24 cellular contexts compared by ENCODE assay signal in the genomic region with DNA sequence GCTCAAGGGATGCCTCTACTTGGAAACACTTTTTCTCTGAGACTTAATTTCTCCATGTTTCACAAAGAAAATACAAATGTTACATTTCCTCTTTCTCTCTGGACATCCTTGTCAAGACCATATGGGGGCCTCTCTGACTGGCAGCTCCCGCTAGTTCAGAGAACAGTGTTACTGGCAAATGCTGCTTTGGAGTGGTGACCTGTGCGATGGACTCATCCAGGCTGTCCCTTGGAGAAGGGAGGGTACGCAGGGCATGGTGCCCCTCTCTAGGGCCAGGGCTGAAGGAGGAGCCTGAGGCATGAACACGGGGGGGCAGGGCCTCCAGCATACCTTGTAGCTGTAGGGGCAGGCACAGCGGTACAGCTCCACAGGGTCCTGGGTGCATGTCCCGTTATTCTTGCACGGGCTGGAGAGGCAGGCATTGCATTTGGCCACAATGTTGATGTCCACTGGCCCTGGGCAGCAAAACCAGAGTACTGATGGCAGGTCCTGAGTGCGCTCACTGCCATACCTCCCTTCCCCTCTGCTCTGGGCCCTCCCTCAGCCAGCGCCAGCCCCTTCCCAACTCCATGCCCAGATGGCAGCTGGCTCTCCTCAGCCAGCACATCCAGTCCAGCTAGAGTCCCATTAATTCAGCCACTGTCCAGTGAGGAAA.
"Had no signal": no experiment of that assay in that cellular context is flagged by ENCODE, and none has a peak within 500 bp of the region (broad histone marks: within the 10 kb centered on the region; RNA-seq: fewer than 3 reads in every experiment).

No MANE protein-coding gene starts in this region.

- H3K27me3 ChIP-seq: pancreas, tibial nerve had no signal

- H3K4me1 ChIP-seq: pancreas had no signal

- DNase-seq: activated CD4-positive, alpha-beta T cell treated with anti-CD3 and anti-CD28 coated beads for 4 hours; activated CD4-positive, alpha-beta T cell treated with anti-CD3 and anti-CD28 coated beads, Interleukin-2, amount 50 U/mL, for 4 hours; activated T-cell treated with anti-CD3 and anti-CD28 coated beads, Interleukin-2, amount 50 U/mL, for 4 hours; foreskin fibroblast; head of caudate nucleus; hippocampal formation; kidney; left colon; pancreas; right cardiac atrium; stimulated activated CD4-positive, alpha-beta T cell treated with anti-CD3 and anti-CD28 coated beads, Interleukin-15, amount 100 ng/mL, for 24 hours; stimulated activated CD4-positive, alpha-beta T cell treated with anti-CD3 and anti-CD28 coated beads, Interleukin-2, amount 100 ng/mL, for 24 hours; stimulated activated naive CD4-positive, alpha-beta T cell; SW 1271; T-helper 9 cell had no signal

- H3K36me3 Mint-ChIP-seq: activated naive CD4-positive, alpha-beta T cell treated with anti-CD3 and anti-CD28 coated beads, Interleukin-2, amount 50 U/mL, for 72 hours; memory B cell had no signal

- H3K9me3 Mint-ChIP-seq: activated naive CD4-positive, alpha-beta T cell treated with anti-CD3 and anti-CD28 coated beads, Interleukin-2, amount 50 U/mL, for 72 hours; activated T-cell treated with anti-CD3 and anti-CD28 coated beads, Interleukin-2, amount 50 U/mL, for 4 hours; activated T-helper 2 cell treated with anti-CD3 and anti-CD28 coated beads, Interferon-gamma antibody, Interleukin-2, Interleukin-4, amounts not matched to agents 10 μg/mL and 5 μg/mL and 100 μg/mL, durations not matched to agents 14 hours and 24 hours and 36 hours; memory B cell; nephron; T-helper 1 cell treated with Interleukin-12 subunit alpha and Interleukin-12 subunit beta and Interleukin-4 antibody, amounts not matched to agents 30 μg/mL and 1 μg/mL, for 36 hours had no signal

- H3K27ac ChIP-seq: pancreas, SK-N-MC, tibial nerve, VCaP had no signal

- ATAC-seq: activated naive CD4-positive, alpha-beta T cell treated with anti-CD3 and anti-CD28 coated beads, Interleukin-2, amount 50 U/mL, for 72 hours; activated T-cell treated with anti-CD3 and anti-CD28 coated beads, Interleukin-2, amount 50 U/mL, for 4 hours; esophagus mucosa; left colon; pancreas had no signal

- H3K9me3 ChIP-seq: pancreas, tibial nerve had no signal

- H3K36me3 ChIP-seq: pancreas, tibial nerve had no signal

- H3K4me3 Mint-ChIP-seq: activated T-cell treated with anti-CD3 and anti-CD28 coated beads, Interleukin-2, amount 50 U/mL, for 4 hours; memory B cell; nephron; T-helper 1 cell treated with Interleukin-12 subunit alpha and Interleukin-12 subunit beta and Interleukin-4 antibody, amounts not matched to agents 30 μg/mL and 1 μg/mL, for 36 hours had no signal

- H3K4me3 ChIP-seq: pancreas, SK-N-MC, tibial nerve had no signal

- H3K27ac Mint-ChIP-seq: activated naive CD4-positive, alpha-beta T cell treated with anti-CD3 and anti-CD28 coated beads, Interleukin-2, amount 50 U/mL, for 72 hours; activated T-helper 2 cell treated with anti-CD3 and anti-CD28 coated beads, Interferon-gamma antibody, Interleukin-2, Interleukin-4, amounts not matched to agents 10 μg/mL and 5 μg/mL and 100 μg/mL, durations not matched to agents 14 hours and 24 hours and 36 hours; memory B cell; T-helper 1 cell treated with Interleukin-12 subunit alpha and Interleukin-12 subunit beta and Interleukin-4 antibody, amounts not matched to agents 30 μg/mL and 1 μg/mL, for 36 hours had no signal

- H3K4me1 Mint-ChIP-seq: memory B cell had no signal
